ENCODE assay signal across 31 cellular contexts in the genomic region with DNA sequence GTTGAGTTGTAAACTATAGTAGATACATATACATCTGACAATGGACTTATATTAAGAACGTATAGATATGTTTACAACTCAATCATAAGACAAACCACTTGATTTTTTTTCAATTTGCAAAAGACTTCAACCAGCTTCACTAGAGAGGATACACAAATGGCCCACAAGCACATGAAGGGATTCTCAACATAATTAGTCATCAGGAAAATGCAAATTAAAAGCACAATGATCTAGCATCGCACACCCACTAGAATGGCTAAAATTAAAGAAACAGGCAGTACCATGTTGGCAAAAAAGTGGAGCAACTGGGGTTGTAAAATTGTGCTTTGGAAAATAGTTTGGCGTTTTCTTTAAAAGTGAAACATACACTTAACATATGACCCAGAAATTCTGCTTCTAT.
DNase-seq lines count a peak whose midpoint lies in the region; ATAC-seq and TF ChIP-seq lines count a peak whose summit lies in the region.
"Had no signal": no experiment of that assay in that cellular context is flagged by ENCODE, and none has a peak within 500 bp of the region (broad histone marks: within the 10 kb centered on the region; RNA-seq: fewer than 3 reads in every experiment).

No MANE protein-coding gene starts in this region.

- H2AK5ac ChIP-seq in IMR-90 (ENCODE audit: low read depth, low read length), result no peak overlapping the region

- no peak overlapping the region for H3K4ac ChIP-seq in IMR-90 (ENCODE audit: low read depth, low read length)

- peak overlapping the region in 1 of 2 experiments; percentile 1; a peak in 2 of 4 replicates for H4K8ac ChIP-seq in IMR-90 (ENCODE audit: low read depth in 2 of 2, low read length in 2 of 2)

- TF ChIP-seq CTCF in IMR-90 (conservative IDR thresholded peaks at IDR 0.05; ENCODE audit: low read depth, low read length) (no peak), epithelial cell of esophagus (IDR thresholded peaks at IDR 0.05; ENCODE audit: insufficient read depth, low read depth, low read length, missing control alignments) (no peak)

- no peaks in the 10 kb centered on the region for H3K27me3 ChIP-seq in IMR-90 (ENCODE audit: control insufficient read depth, insufficient read depth, low read length)
- H3K27me3 ChIP-seq: body of pancreas, heart left ventricle, right lobe of liver, transverse colon had no signal

- no peak overlapping the region for H3K14ac ChIP-seq in IMR-90 (replicated peaks; ENCODE audit: low read depth, low read length)

- peak overlapping the region; percentile 61; the same call in 1 of the 2 replicates for H3K18ac ChIP-seq in IMR-90 (ENCODE audit: low read depth, low read length)

- no peak overlapping the region for H2AK9ac ChIP-seq in IMR-90 (replicated peaks; ENCODE audit: low read depth, low read length, poor library complexity)

- no TSS peak for BruUV-seq in IMR-90 (replicated peaks; lab: Mats Ljungman, UMichigan)

- peaks cover 4% of the 10 kb centered on the region; the same call in 1 of the 2 replicates for H3K9me1 ChIP-seq in IMR-90 (ENCODE audit: insufficient read depth, low read length)

- in situ Hi-C loops in IMR-90 (cut with MboI; ENCODE audit: low sequenced_read_pairs), result no loop called here

- CTCF ChIA-PET in IMR-90 (lab: Yijun Ruan, JAX), result interaction anchor here (0.6 to 1.0 kb wide), 2 partner anchors 9 to 43 kb away, joined by 3 read pairs; no protein-coding TSS in a partner anchor

- H3K4me3 ChIP-seq in IMR-90 (ENCODE audit: insufficient read depth, low read depth, low read length) (no peak overlapping the region), epithelial cell of esophagus (ENCODE audit: low read length) (no peak overlapping the region)
- H3K4me3 ChIP-seq: body of pancreas, heart left ventricle, PC-9, right lobe of liver, transverse colon had no signal

- no peak overlapping the region for H3K4me2 ChIP-seq in IMR-90 (ENCODE audit: low read depth, low read length)
- H3K4me2 ChIP-seq: KMS-11, PC-9, SK-N-SH had no signal

- no CpG with 5 or more reads among the region's 3 CpGs for WGBS in IMR-90 (ENCODE audit: extremely low coverage in 2 of 2, insufficient read length in 1 of 2), 2 experiments

- H3K79me1 ChIP-seq in IMR-90 (ENCODE audit: low read depth in 1 of 2, low read length in 2 of 2), result peaks cover 0 to 23% of the 10 kb centered on the region in 2 experiments; a peak in 2 of 4 replicates

- H3K4me1 ChIP-seq in IMR-90 (ENCODE audit: control insufficient read depth, insufficient read depth, low read length), result peaks cover 13% of the 10 kb centered on the region
- H3K4me1 ChIP-seq: body of pancreas, heart left ventricle, right lobe of liver, transverse colon had no signal

- H3K36me3 ChIP-seq in IMR-90 (ENCODE audit: control insufficient read depth, insufficient read depth, low read length), result no peaks in the 10 kb centered on the region
- H3K36me3 ChIP-seq: heart left ventricle, right lobe of liver, transverse colon had no signal

- H4K5ac ChIP-seq in IMR-90 (ENCODE audit: low read depth, low read length), result peak overlapping the region; percentile 5; the same call in 1 of the 2 replicates

- peak; percentile 70; the same call in 1 of the 2 replicates for ATAC-seq in IMR-90 (ENCODE audit: low read depth)
- ATAC-seq in HG03442 (IDR thresholded peaks at IDR 0.05; ENCODE audit: unreplicated experiment), result no peak
- no peak for ATAC-seq in left colon
- ATAC-seq: activated CD8-positive, alpha-beta memory T cell treated with anti-CD3 and anti-CD28 coated beads, Interleukin-2, amount 10 ng/mL, durations not matched to agents 7 days and 5 days; body of pancreas; heart left ventricle; naive thymus-derived CD8-positive, alpha-beta T cell; right lobe of liver; Right ventricle myocardium inferior had no signal

- peak overlapping the region; percentile 97 for H2BK5ac ChIP-seq in IMR-90 (ENCODE audit: low read depth, low read length, poor library complexity, severe bottlenecking)

- no peak overlapping the region for H2AFZ ChIP-seq in IMR-90 (replicated peaks; ENCODE audit: low read length, poor library complexity)
- H2AFZ ChIP-seq: PC-9 had no signal

- no peak overlapping the region for H3K9ac ChIP-seq in IMR-90 (ENCODE audit: low read depth, low read length)
- H3K9ac ChIP-seq: KMS-11, SK-N-SH had no signal

- no peak overlapping the region for H3K56ac ChIP-seq in IMR-90 (ENCODE audit: extremely low read depth, insufficient read depth, low read length)

- dilution Hi-C loops in IMR-90 (cut with HindIII; ENCODE audit: low sequenced_read_pairs, unreplicated experiment), result no loop called here

- POLR2A ChIA-PET in IMR-90 (lab: Charles Lee; ENCODE audit: unreplicated experiment), result interaction anchor here (1.4 kb wide), 1 partner anchor 94 kb away, joined by 3 read pairs; no protein-coding TSS in a partner anchor

- peak overlapping the region; percentile 90; the same call in 1 of the 2 replicates for H2BK120ac ChIP-seq in IMR-90 (ENCODE audit: low read depth, low read length)

- no peaks in the 10 kb centered on the region for H4K20me1 ChIP-seq in IMR-90 (ENCODE audit: insufficient read depth, low read length)

- TF ChIP-seq POLR2A in IMR-90 (IDR thresholded peaks at IDR 0.05; ENCODE audit: low read depth, low read length), result no peak

- H4K91ac ChIP-seq in IMR-90 (ENCODE audit: insufficient read depth, low read depth, low read length), result no peak overlapping the region

- H3K23ac ChIP-seq in IMR-90 (ENCODE audit: low read depth, low read length), result no peak overlapping the region

- H2BK20ac ChIP-seq in IMR-90 (ENCODE audit: low read depth, low read length), result no peak overlapping the region

- DNase-seq in Ammon's horn (ENCODE audit: low spot score) (peak; percentile 21), IMR-90 (peak; percentile 43), epithelial cell of esophagus (ENCODE audit: low read depth) (peak; percentile 35), kidney tubule cell (ENCODE audit: low spot score) (peak; percentile 50), left colon (no peak)
- no peak for DNase-seq in stimulated activated naive CD4-positive, alpha-beta T cell treated with Interleukin-2 at 50 U/mL for 16 hours (lab: John Stamatoyannopoulos, UW)
- DNase-seq in stimulated activated CD4-positive, alpha-beta T cell treated with anti-CD3 and anti-CD28 coated beads, Interleukin-1b, Interleukin-23, amount 100 ng/mL, for 48 hours, result no peak
- DNase-seq: ACHN; activated CD4-positive, CD25-positive, alpha-beta regulatory T cell; activated CD8-positive, alpha-beta memory T cell treated with anti-CD3 and anti-CD28 coated beads, Interleukin-2, amount 10 ng/mL, durations not matched to agents 7 days and 5 days; activated T-cell treated with anti-CD3 and anti-CD28 coated beads, Interleukin-2, amount 50 U/mL, for 48 hours; body of pancreas; C1 segment of cervical spinal cord; cerebellar nuclear complex; DMS153; GDM1; GOT3; heart left ventricle; naive thymus-derived CD8-positive, alpha-beta T cell; NCI-H1417 treated with DMSO at 0.1 percent for 48 hours; NCI-H2081; NCI-H226; NCI-H69; PC-9; right lobe of liver; SK-N-SH; stimulated activated CD4-positive, alpha-beta T cell treated with anti-CD3 and anti-CD28 coated beads, Interleukin-4, amount 100 ng/mL, for 4 hours; transverse colon had no signal

- no peaks in the 10 kb centered on the region for H3K9me3 ChIP-seq in IMR-90 (ENCODE audit: control insufficient read depth, insufficient read depth, low read length)
- H3K9me3 ChIP-seq: body of pancreas, heart left ventricle, right lobe of liver, SK-N-SH, transverse colon had no signal

- H3K27ac ChIP-seq in IMR-90 (ENCODE audit: insufficient read depth, low read length), result peak overlapping the region; percentile 27; the same call in 1 of the 2 replicates
- H3K27ac ChIP-seq: body of pancreas, heart left ventricle, KMS-11, PC-9, right lobe of liver, transverse colon had no signal

- H2BK15ac ChIP-seq in IMR-90 (ENCODE audit: low read depth, low read length), result no peak overlapping the region

- intact Hi-C loops in IMR-90 (cut with micrococcal nuclease) (no loop called here), left colon (cut with DNase I, micrococcal nuclease) (no loop called here)

- no peak for TF ChIP-seq RAD21 in IMR-90 (IDR thresholded peaks at IDR 0.05; ENCODE audit: low read length)

TF ChIP-seq in IMR-90, 13 proteins besides CTCF, POLR2A, EP300 and RAD21:
- TF ChIP-seq FOS (IDR thresholded peaks at IDR 0.05; ENCODE audit: low read depth, low read length) (no peak), NFE2L2 (IDR thresholded peaks at IDR 0.05; ENCODE audit: low read depth, low read length) (no peak), RCOR1 (IDR thresholded peaks at IDR 0.05; ENCODE audit: insufficient replicate concordance, low read length) (no peak), CEBPB (IDR thresholded peaks at IDR 0.05; ENCODE audit: low read depth, low read length) (no peak), CHD1 (IDR thresholded peaks at IDR 0.05; ENCODE audit: low read depth, low read length) (no peak), MAFK (IDR thresholded peaks at IDR 0.05; ENCODE audit: low read depth, low read length) (no peak), BHLHE40 (IDR thresholded peaks at IDR 0.05; ENCODE audit: low read depth, low read length) (no peak)
- TF ChIP-seq, protein P1, sequence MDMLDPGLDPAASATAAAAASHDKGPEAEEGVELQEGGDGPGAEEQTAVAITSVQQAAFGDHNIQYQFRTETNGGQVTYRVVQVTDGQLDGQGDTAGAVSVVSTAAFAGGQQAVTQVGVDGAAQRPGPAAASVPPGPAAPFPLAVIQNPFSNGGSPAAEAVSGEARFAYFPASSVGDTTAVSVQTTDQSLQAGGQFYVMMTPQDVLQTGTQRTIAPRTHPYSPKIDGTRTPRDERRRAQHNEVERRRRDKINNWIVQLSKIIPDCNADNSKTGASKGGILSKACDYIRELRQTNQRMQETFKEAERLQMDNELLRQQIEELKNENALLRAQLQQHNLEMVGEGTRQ (IDR thresholded peaks at IDR 0.05; ENCODE audit: low read depth, low read length), result no peak
- TF ChIP-seq, protein P2, sequence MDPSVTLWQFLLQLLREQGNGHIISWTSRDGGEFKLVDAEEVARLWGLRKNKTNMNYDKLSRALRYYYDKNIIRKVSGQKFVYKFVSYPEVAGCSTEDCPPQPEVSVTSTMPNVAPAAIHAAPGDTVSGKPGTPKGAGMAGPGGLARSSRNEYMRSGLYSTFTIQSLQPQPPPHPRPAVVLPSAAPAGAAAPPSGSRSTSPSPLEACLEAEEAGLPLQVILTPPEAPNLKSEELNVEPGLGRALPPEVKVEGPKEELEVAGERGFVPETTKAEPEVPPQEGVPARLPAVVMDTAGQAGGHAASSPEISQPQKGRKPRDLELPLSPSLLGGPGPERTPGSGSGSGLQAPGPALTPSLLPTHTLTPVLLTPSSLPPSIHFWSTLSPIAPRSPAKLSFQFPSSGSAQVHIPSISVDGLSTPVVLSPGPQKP (IDR thresholded peaks at IDR 0.05; ENCODE audit: borderline replicate concordance, low read depth, low read length), result no peak
TF ChIP-seq in IMR-90: peak in this region for 0.

Comparison
In these comparisons a context has a peak if more than half of its experiments do, and no peak if none do; other contexts are left out.
1. DNase-seq: peak in Ammon's horn (single experiment), IMR-90 (single experiment), epithelial cell of esophagus (single experiment) and kidney tubule cell (single experiment); none in stimulated activated naive CD4-positive, alpha-beta T cell treated with Interleukin-2 at 50 U/mL for 16 hours (single experiment), stimulated activated CD4-positive, alpha-beta T cell treated with anti-CD3 and anti-CD28 coated beads, Interleukin-1b, Interleukin-23, amount 100 ng/mL, for 48 hours (single experiment) and left colon (0 of 2).